1 cellular context compared by ENCODE assay signal in genomic region chr6:136609878-136610706, GRCh38.
TF ChIP-seq lines count a peak whose summit lies in the region.

No MANE protein-coding gene starts in this region.

TF ChIP-seq in K562, 482 proteins besides CTCF, POLR2A, EP300 and RAD21 (continued from another document and continues in another):
- TF ChIP-seq MAZ (CRISPR knock-in tag; conservative IDR thresholded peaks at IDR 0.05 in 1 of 2, IDR thresholded peaks at IDR 0.05 in 1 of 2), result peak in 1 of 2 experiments; percentile 22; a peak in 2 of 4 replicates
- no peak for TF ChIP-seq NUFIP1 (IDR thresholded peaks at IDR 0.05; ENCODE audit: partially characterized antibody)
- TF ChIP-seq SIN3A (IDR thresholded peaks at IDR 0.05; ENCODE audit: borderline replicate concordance in 2 of 2, control insufficient read depth in 1 of 2, low read depth in 2 of 2, low read length in 2 of 2), result no peak
- TF ChIP-seq NKRF (IDR thresholded peaks at IDR 0.05; ENCODE audit: borderline replicate concordance), result no peak
- peak in 1 of 2 experiments; percentile 52; a peak in 1 of 4 replicates for TF ChIP-seq MLLT1 (IDR thresholded peaks at IDR 0.05)
- no peak for TF ChIP-seq ZNF347 (CRISPR knock-in tag; IDR thresholded peaks at IDR 0.05; ENCODE audit: low read depth)
- peak in 1 of 2 experiments; percentile 59; a peak in 1 of 4 replicates for TF ChIP-seq ZMIZ1 (IDR thresholded peaks at IDR 0.05; ENCODE audit: low read depth in 2 of 2, low read length in 2 of 2)
- TF ChIP-seq PKNOX1 (IDR thresholded peaks at IDR 0.05), result peak; percentile 35
- peak; percentile 8 to 42; a peak in 2 of 4 replicates for TF ChIP-seq ARNT (IDR thresholded peaks at IDR 0.05)
- TF ChIP-seq ELF4 (CRISPR knock-in tag; IDR thresholded peaks at IDR 0.05), result 0 out of 2 replicates have a peak, but pooled peaks have one; percentile 66
- peak; percentile 98 for TF ChIP-seq SMARCA4 (IDR thresholded peaks at IDR 0.05)
- peak; percentile 23; the same call in 1 of the 2 replicates for TF ChIP-seq BHLHE40 (IDR thresholded peaks at IDR 0.05; ENCODE audit: low read length)
- peak; percentile 71; the same call in 1 of the 2 replicates for TF ChIP-seq FOXJ2 (tag; IDR thresholded peaks at IDR 0.05)
- TF ChIP-seq ETV6 (IDR thresholded peaks at IDR 0.05; ENCODE audit: borderline replicate concordance in 1 of 2, low read depth in 2 of 2, low read length in 1 of 2), result peak; percentile 18 to 93; a peak in 3 of 4 replicates
- TF ChIP-seq ETV6 (CRISPR knock-in tag; IDR thresholded peaks at IDR 0.05; ENCODE audit: borderline replicate concordance), result no peak
- TF ChIP-seq MYC (IDR thresholded peaks at IDR 0.05; ENCODE audit: low read depth, low read length), result 0 out of 2 replicates have a peak, but pooled peaks have one; percentile 9
- no peak for TF ChIP-seq MYC (CRISPR knock-in tag; IDR thresholded peaks at IDR 0.05; ENCODE audit: borderline replicate concordance, low read depth)
- TF ChIP-seq ZNF644 (tag; IDR thresholded peaks at IDR 0.05; ENCODE audit: low read depth), result peak; percentile 77
- TF ChIP-seq PURB (CRISPR knock-in tag; IDR thresholded peaks at IDR 0.05; ENCODE audit: low read depth), result no peak
- TF ChIP-seq ETV1 (tag; conservative IDR thresholded peaks at IDR 0.05; ENCODE audit: low read depth), result peak; percentile 78
- no peak for TF ChIP-seq CEBPG (CRISPR knock-in tag; IDR thresholded peaks at IDR 0.05)
- TF ChIP-seq CEBPG (tag; conservative IDR thresholded peaks at IDR 0.05 in 1 of 2, IDR thresholded peaks at IDR 0.05 in 1 of 2), result peak; percentile 52 to 61; a peak in 3 of 4 replicates
- TF ChIP-seq ZNF316 (IDR thresholded peaks at IDR 0.05), result peak; percentile 47; the same call in 1 of the 2 replicates
- TF ChIP-seq LCOR (CRISPR knock-in tag; IDR thresholded peaks at IDR 0.05), result peak; percentile 83
- no peak for TF ChIP-seq NR2C2 (CRISPR knock-in tag; IDR thresholded peaks at IDR 0.05)
- 0 out of 2 replicates have a peak, but pooled peaks have one; percentile 2 for TF ChIP-seq NR2C2 (tag; IDR thresholded peaks at IDR 0.05)
- peak in 1 of 2 experiments; percentile 76; a peak in 1 of 4 replicates for TF ChIP-seq SRF (CRISPR knock-in tag; IDR thresholded peaks at IDR 0.05)
- TF ChIP-seq ZNF384 (IDR thresholded peaks at IDR 0.05; ENCODE audit: low read depth, low read length), result peak; percentile 74
- TF ChIP-seq UBTF (IDR thresholded peaks at IDR 0.05; ENCODE audit: borderline replicate concordance in 1 of 2, low read depth in 2 of 2, low read length in 2 of 2), result peak in 1 of 2 experiments; percentile 61; a peak in 2 of 4 replicates
- TF ChIP-seq TFAM (CRISPR knock-in tag; conservative IDR thresholded peaks at IDR 0.05), result no peak
- peak; percentile 69 for TF ChIP-seq FOS (IDR thresholded peaks at IDR 0.05; ENCODE audit: extremely low read depth, insufficient read length)
- no peak for TF ChIP-seq FIP1L1 (IDR thresholded peaks at IDR 0.05; ENCODE audit: low read depth, low read length, poor library complexity, severe bottlenecking)
- TF ChIP-seq DNMT1 (IDR thresholded peaks at IDR 0.05), result no peak
- TF ChIP-seq CC2D1A (IDR thresholded peaks at IDR 0.05), result peak; percentile 62; the same call in 1 of the 2 replicates
- TF ChIP-seq TEAD1 (CRISPR knock-in tag; IDR thresholded peaks at IDR 0.05), result 0 out of 4 replicates have a peak, but pooled peaks of 1 of the 2 experiments have one; percentile 47
- peak; percentile 83; the same call in 1 of the 2 replicates for TF ChIP-seq NBN (IDR thresholded peaks at IDR 0.05; ENCODE audit: low read depth)
- peak; percentile 54 for TF ChIP-seq CREM (IDR thresholded peaks at IDR 0.05; ENCODE audit: low read depth)
- TF ChIP-seq ID3 (CRISPR knock-in tag; IDR thresholded peaks at IDR 0.05), result no peak
- TF ChIP-seq ID3 (tag; IDR thresholded peaks at IDR 0.05), result no peak
- peak; percentile 71 to 83 for TF ChIP-seq KDM1A (IDR thresholded peaks at IDR 0.05)
- no peak for TF ChIP-seq KLF1 (tag; IDR thresholded peaks at IDR 0.05)
- peak; percentile 74; the same call in 1 of the 2 replicates for TF ChIP-seq OTX1 (CRISPR knock-in tag; IDR thresholded peaks at IDR 0.05)
- 0 out of 2 replicates have a peak, but pooled peaks have one; percentile 2 for TF ChIP-seq ZNF398 (CRISPR knock-in tag; IDR thresholded peaks at IDR 0.05)
- TF ChIP-seq ZNF217 (CRISPR knock-in tag; IDR thresholded peaks at IDR 0.05), result no peak
- peak; percentile 97 for TF ChIP-seq SMARCC2 (IDR thresholded peaks at IDR 0.05; ENCODE audit: low read depth)
- TF ChIP-seq ZBTB26 (CRISPR knock-in tag; IDR thresholded peaks at IDR 0.05), result 0 out of 2 replicates have a peak, but pooled peaks have one; percentile 11
- TF ChIP-seq PHF21A (IDR thresholded peaks at IDR 0.05; ENCODE audit: borderline replicate concordance, low read depth), result peak; percentile 37; the same call in 1 of the 2 replicates
- no peak for TF ChIP-seq TRIM25 (IDR thresholded peaks at IDR 0.05; ENCODE audit: borderline replicate concordance)
- TF ChIP-seq TBP (optimal IDR thresholded peaks at IDR 0.05; ENCODE audit: low read depth, low read length), result no peak
- TF ChIP-seq MEF2A (IDR thresholded peaks at IDR 0.05; ENCODE audit: control insufficient read depth, low read depth, low read length), result peak; percentile 71; the same call in 1 of the 2 replicates
- TF ChIP-seq NFRKB (IDR thresholded peaks at IDR 0.05; ENCODE audit: low read depth), result 0 out of 2 replicates have a peak, but pooled peaks have one; percentile 26
- peak; percentile 73; the same call in 1 of the 2 replicates for TF ChIP-seq ESRRA (IDR thresholded peaks at IDR 0.05; ENCODE audit: borderline replicate concordance, low read depth)
